ENCODE assay signal across 1 cellular context in the genomic region with DNA sequence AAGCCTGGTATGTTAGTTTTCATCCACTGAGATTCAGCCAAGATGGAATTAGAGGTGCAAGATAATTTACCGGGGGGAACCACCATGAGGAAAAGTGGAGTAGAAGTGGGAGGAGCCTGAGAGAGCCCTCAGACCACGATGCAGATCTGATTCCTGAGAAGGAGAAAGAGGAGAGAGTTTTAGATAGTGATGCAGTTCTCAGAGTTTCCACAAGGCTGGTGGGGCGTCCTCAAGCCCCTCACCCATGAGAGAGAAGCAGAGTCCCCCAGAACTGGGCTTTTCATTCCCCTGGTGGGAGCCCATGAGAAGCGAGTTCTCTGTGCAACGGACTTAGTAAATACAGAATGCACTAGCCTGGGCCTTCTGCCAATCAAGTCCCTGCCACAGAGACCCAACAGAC.
TF ChIP-seq lines count a peak whose summit lies in the region.

No MANE protein-coding gene starts in this region.

TF ChIP-seq in GM23338, 12 proteins besides CTCF, POLR2A, EP300 and RAD21 (continued from another document):
- TF ChIP-seq, protein P1, sequence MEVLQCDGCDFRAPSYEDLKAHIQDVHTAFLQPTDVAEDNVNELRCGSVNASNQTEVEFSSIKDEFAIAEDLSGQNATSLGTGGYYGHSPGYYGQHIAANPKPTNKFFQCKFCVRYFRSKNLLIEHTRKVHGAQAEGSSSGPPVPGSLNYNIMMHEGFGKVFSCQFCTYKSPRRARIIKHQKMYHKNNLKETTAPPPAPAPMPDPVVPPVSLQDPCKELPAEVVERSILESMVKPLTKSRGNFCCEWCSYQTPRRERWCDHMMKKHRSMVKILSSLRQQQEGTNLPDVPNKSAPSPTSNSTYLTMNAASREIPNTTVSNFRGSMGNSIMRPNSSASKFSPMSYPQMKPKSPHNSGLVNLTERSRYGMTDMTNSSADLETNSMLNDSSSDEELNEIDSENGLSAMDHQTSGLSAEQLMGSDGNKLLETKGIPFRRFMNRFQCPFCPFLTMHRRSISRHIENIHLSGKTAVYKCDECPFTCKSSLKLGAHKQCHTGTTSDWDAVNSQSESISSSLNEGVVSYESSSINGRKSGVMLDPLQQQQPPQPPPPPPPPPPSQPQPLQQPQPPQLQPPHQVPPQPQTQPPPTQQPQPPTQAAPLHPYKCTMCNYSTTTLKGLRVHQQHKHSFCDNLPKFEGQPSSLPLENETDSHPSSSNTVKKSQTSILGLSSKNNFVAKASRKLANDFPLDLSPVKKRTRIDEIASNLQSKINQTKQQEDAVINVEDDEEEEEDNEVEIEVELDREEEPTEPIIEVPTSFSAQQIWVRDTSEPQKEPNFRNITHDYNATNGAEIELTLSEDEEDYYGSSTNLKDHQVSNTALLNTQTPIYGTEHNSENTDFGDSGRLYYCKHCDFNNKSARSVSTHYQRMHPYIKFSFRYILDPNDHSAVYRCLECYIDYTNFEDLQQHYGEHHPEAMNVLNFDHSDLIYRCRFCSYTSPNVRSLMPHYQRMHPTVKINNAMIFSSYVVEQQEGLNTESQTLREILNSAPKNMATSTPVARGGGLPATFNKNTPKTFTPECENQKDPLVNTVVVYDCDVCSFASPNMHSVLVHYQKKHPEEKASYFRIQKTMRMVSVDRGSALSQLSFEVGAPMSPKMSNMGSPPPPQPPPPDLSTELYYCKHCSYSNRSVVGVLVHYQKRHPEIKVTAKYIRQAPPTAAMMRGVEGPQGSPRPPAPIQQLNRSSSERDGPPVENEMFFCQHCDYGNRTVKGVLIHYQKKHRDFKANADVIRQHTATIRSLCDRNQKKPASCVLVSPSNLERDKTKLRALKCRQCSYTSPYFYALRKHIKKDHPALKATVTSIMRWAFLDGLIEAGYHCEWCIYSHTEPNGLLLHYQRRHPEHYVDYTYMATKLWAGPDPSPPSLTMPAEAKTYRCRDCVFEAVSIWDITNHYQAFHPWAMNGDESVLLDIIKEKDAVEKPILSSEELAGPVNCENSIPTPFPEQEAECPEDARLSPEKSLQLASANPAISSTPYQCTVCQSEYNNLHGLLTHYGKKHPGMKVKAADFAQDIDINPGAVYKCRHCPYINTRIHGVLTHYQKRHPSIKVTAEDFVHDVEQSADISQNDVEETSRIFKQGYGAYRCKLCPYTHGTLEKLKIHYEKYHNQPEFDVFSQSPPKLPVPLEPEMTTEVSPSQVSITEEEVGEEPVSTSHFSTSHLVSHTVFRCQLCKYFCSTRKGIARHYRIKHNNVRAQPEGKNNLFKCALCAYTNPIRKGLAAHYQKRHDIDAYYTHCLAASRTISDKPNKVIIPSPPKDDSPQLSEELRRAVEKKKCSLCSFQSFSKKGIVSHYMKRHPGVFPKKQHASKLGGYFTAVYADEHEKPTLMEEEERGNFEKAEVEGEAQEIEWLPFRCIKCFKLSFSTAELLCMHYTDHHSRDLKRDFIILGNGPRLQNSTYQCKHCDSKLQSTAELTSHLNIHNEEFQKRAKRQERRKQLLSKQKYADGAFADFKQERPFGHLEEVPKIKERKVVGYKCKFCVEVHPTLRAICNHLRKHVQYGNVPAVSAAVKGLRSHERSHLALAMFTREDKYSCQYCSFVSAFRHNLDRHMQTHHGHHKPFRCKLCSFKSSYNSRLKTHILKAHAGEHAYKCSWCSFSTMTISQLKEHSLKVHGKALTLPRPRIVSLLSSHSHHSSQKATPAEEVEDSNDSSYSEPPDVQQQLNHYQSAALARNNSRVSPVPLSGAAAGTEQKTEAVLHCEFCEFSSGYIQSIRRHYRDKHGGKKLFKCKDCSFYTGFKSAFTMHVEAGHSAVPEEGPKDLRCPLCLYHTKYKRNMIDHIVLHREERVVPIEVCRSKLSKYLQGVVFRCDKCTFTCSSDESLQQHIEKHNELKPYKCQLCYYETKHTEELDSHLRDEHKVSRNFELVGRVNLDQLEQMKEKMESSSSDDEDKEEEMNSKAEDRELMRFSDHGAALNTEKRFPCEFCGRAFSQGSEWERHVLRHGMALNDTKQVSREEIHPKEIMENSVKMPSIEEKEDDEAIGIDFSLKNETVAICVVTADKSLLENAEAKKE (CRISPR knock-in tag; IDR thresholded peaks at IDR 0.05): no peak
- TF ChIP-seq REST (IDR thresholded peaks at IDR 0.05; ENCODE audit: unreplicated experiment): no peak
- TF ChIP-seq STAT1 (IDR thresholded peaks at IDR 0.05; ENCODE audit: unreplicated experiment): no peak
- no peak for TF ChIP-seq EZH2phosphoT487 (IDR thresholded peaks at IDR 0.05; ENCODE audit: unreplicated experiment)
- TF ChIP-seq NANOG (IDR thresholded peaks at IDR 0.05; ENCODE audit: borderline replicate concordance): no peak
